ENCODE assay signal across 8 cellular contexts in the genomic region with DNA sequence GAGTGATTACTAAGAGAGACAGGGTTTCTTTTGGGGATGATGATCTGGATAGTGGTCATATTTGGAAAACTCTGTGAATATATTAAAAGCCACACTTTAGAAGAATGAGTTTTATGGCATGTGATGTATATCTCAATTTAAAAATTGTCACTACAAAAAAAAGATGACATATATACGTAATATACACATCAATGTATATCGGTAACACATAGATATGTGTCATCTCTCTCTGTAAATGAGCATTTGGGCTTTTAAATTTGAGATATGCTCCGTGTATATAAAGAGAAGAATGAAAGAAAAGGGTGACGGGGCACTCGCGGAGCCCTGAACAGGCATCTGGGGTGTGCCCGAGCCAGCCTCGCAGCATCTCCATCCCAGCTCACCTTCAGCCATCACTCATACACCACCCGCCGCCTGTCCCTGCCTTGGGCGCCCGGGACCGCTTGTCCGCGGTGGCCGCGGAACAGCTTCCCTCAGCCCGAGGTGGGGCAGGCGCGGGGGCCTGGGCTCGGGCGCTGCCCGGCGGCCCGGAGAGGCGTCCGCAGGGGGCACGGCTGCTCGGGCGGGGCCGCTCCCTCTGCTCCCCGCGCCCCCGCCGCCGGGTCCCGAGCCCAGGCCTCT. TPM values are rescaled to one million over a fixed set of nuclear protein-coding genes. Genes with fewer than 3 reads are reported as not detected.
A peak's percentile ranks its signal among the peaks of the same experiment; 100 is the strongest.
DNase-seq lines count a peak whose midpoint lies in the region; ATAC-seq and TF ChIP-seq lines count a peak whose summit lies in the region.

No MANE protein-coding gene starts in this region.

- peaks cover 35% of the 10 kb centered on the region for H3K27me3 Mint-ChIP-seq in activated CD4-positive, alpha-beta T cell treated with anti-CD3 and anti-CD28 coated beads, Interleukin-2, amount 10 ng/mL, durations not matched to agents 24 days and 14 days
- peaks cover 11 to 28% of the 10 kb centered on the region in 2 donors for H3K27me3 Mint-ChIP-seq in natural killer cell (ENCODE audit: low read depth in 2 of 2)

- WGBS in upper lobe of left lung, 2 donors, result 7 to 11% methylated on average over 7 to 15 of the region's 37 CpGs

- peaks cover 2% of the 10 kb centered on the region for H3K36me3 Mint-ChIP-seq in activated CD4-positive, alpha-beta T cell treated with anti-CD3 and anti-CD28 coated beads, Interleukin-2, amount 10 ng/mL, durations not matched to agents 24 days and 14 days (ENCODE audit: low read depth)
- no peaks in the 10 kb centered on the region for H3K36me3 Mint-ChIP-seq in natural killer cell

- intact Hi-C loops in activated CD4-positive, alpha-beta T cell treated with anti-CD3 and anti-CD28 coated beads, Interleukin-2, amount 10 ng/mL, durations not matched to agents 24 days and 14 days (cut with micrococcal nuclease), result loop anchor here (1.0 to 10.0 kb wide), 6 partner anchors 27 to 500 kb away; a partner anchor contains a TSS
- intact Hi-C loops in natural killer cell (cut with micrococcal nuclease), result loop anchor here (2.0 to 5.0 kb wide), 2 partner anchors 29 to 285 kb away; a partner anchor contains a TSS

- no peaks in the 10 kb centered on the region for H3K36me3 ChIP-seq in HUES48 (ENCODE audit: control insufficient read depth, insufficient read depth, low read length)
- H3K36me3 ChIP-seq in endocrine pancreas (ENCODE audit: control insufficient read depth, insufficient read depth, low read length), result no peaks in the 10 kb centered on the region
- H3K36me3 ChIP-seq in upper lobe of left lung, result no peaks in the 10 kb centered on the region

- no peak overlapping the region for H3K27ac ChIP-seq in HUES48 (ENCODE audit: low read depth, low read length)
- H3K27ac ChIP-seq in upper lobe of left lung, result peak overlapping the region; percentile 75 to 88 (median 84)

- ATAC-seq in GM19043 (IDR thresholded peaks at IDR 0.05; ENCODE audit: low read depth, unreplicated experiment), result peak; percentile 29
- ATAC-seq in natural killer cell, result peak in 2 of 3 donors; percentile 18 to 24
- ATAC-seq in upper lobe of left lung (ENCODE audit: low FRiP score in 2 of 2), result peak in 1 of 2 donors; percentile 34

- no peak overlapping the region for H3K9ac ChIP-seq in HUES48 (ENCODE audit: low read depth, low read length)
- H3K9ac ChIP-seq in endocrine pancreas (ENCODE audit: control insufficient read depth, insufficient read depth, low read length), result peak overlapping the region; percentile 89

- no peaks in the 10 kb centered on the region for H3K9me3 ChIP-seq in HUES48 (ENCODE audit: control insufficient read depth, insufficient read depth, low read length)
- no peaks in the 10 kb centered on the region for H3K9me3 ChIP-seq in endocrine pancreas (ENCODE audit: control insufficient read depth, low read length)
- no peaks in the 10 kb centered on the region for H3K9me3 ChIP-seq in upper lobe of left lung

- H3K4me3 ChIP-seq in AG10803 (ENCODE audit: low read length) (peak overlapping the region; percentile 90), HUES48 (ENCODE audit: low read depth, low read length) (peak overlapping the region; percentile 87), endocrine pancreas (ENCODE audit: control insufficient read depth, insufficient read depth, low read length) (peak overlapping the region; percentile 93), upper lobe of left lung (peak overlapping the region; percentile 77 to 91 (median 84))

- peak overlapping the region; percentile 83 for H3K4me3 Mint-ChIP-seq in activated CD4-positive, alpha-beta T cell treated with anti-CD3 and anti-CD28 coated beads, Interleukin-2, amount 10 ng/mL, durations not matched to agents 24 days and 14 days
- peak overlapping the region; percentile 92 for H3K4me3 Mint-ChIP-seq in natural killer cell

- H3K9me3 Mint-ChIP-seq in activated CD4-positive, alpha-beta T cell treated with anti-CD3 and anti-CD28 coated beads, Interleukin-2, amount 10 ng/mL, durations not matched to agents 24 days and 14 days, result no peaks in the 10 kb centered on the region
- no peaks in the 10 kb centered on the region for H3K9me3 Mint-ChIP-seq in natural killer cell

- H3K27ac Mint-ChIP-seq in activated CD4-positive, alpha-beta T cell treated with anti-CD3 and anti-CD28 coated beads, Interleukin-2, amount 10 ng/mL, durations not matched to agents 24 days and 14 days, result peak overlapping the region; percentile 75
- H3K27ac Mint-ChIP-seq in natural killer cell, result peak overlapping the region; percentile 64 to 93

- peaks cover 14% of the 10 kb centered on the region for H3K4me1 ChIP-seq in HUES48 (ENCODE audit: control insufficient read depth, insufficient read depth, low read length)
- H3K4me1 ChIP-seq in endocrine pancreas (ENCODE audit: control insufficient read depth, insufficient read depth, low read length), result peaks cover 10% of the 10 kb centered on the region
- peaks cover 12 to 31% (median 21%) of the 10 kb centered on the region in 4 donors for H3K4me1 ChIP-seq in upper lobe of left lung

- TF ChIP-seq POLR2A in upper lobe of left lung (IDR thresholded peaks at IDR 0.05), result no peak

- TF ChIP-seq CTCF in AG10803 (conservative IDR thresholded peaks at IDR 0.05; ENCODE audit: low read length), result no peak
- no peak for TF ChIP-seq CTCF in natural killer cell (IDR thresholded peaks at IDR 0.05)
- no peak for TF ChIP-seq CTCF in upper lobe of left lung (IDR thresholded peaks at IDR 0.05)

- peaks cover 32% of the 10 kb centered on the region for H3K4me1 Mint-ChIP-seq in activated CD4-positive, alpha-beta T cell treated with anti-CD3 and anti-CD28 coated beads, Interleukin-2, amount 10 ng/mL, durations not matched to agents 24 days and 14 days
- peaks cover 12 to 19% of the 10 kb centered on the region in 2 donors for H3K4me1 Mint-ChIP-seq in natural killer cell

- no peak for DNase-seq in AG10803 (ENCODE audit: low read depth)
- peak; percentile 78 for DNase-seq in activated CD4-positive, alpha-beta T cell treated with anti-CD3 and anti-CD28 coated beads, Interleukin-2, amount 10 ng/mL, durations not matched to agents 24 days and 14 days
- DNase-seq in natural killer cell, result no peak
- peak in 1 of 2 donors; percentile 43 for DNase-seq in upper lobe of left lung
- DNase-seq in inferior parietal cortex (ENCODE audit: extremely low spot score), result no peak

- no peak for TF ChIP-seq EP300 in upper lobe of left lung (IDR thresholded peaks at IDR 0.05)

- H3K27me3 ChIP-seq in HUES48 (ENCODE audit: control insufficient read depth, insufficient read depth, low read length), result peaks cover 29% of the 10 kb centered on the region
- no peaks in the 10 kb centered on the region for H3K27me3 ChIP-seq in endocrine pancreas (ENCODE audit: control insufficient read depth, insufficient read depth, low read length)
- H3K27me3 ChIP-seq in upper lobe of left lung, result no peaks in the 10 kb centered on the region

RNA-seq across cellular contexts. Expression of a gene that starts 0.6 kb away (rescaled TPM):
- total RNA-seq in activated CD4-positive, alpha-beta T cell treated with anti-CD3 and anti-CD28 coated beads, Interleukin-2, amount 10 ng/mL, durations not matched to agents 24 days and 14 days, result 11.5 and 12.3 TPM in 2 replicates
- total RNA-seq in natural killer cell, result 1 to 10 TPM; 1.3 to 3.5 (median 1.7) TPM
- 10 to 100 TPM; 16.0 to 67.0 (median 23.4) TPM for total RNA-seq in upper lobe of left lung

RNA-seq across cellular contexts. Expression of a gene that starts 28.6 kb away (rescaled TPM):
- total RNA-seq in activated CD4-positive, alpha-beta T cell treated with anti-CD3 and anti-CD28 coated beads, Interleukin-2, amount 10 ng/mL, durations not matched to agents 24 days and 14 days, result 39.8 and 41.3 TPM in 2 replicates
- 1 to 10 TPM; 8.0 to 9.5 (median 8.6) TPM for total RNA-seq in natural killer cell
- 10 to 100 TPM in 2 of 6 donors, 1 to 10 TPM in 4; 2.1 to 13.0 (median 7.6) TPM for total RNA-seq in upper lobe of left lung
